In genomic region chr16:73064996-73065349, GRCh38 we compare ENCODE assay signal across 13 cellular contexts. TPM values are rescaled to one million over a fixed set of nuclear protein-coding genes. Genes with fewer than 3 reads are reported as not detected.
DNase-seq lines count a peak whose midpoint lies in the region; ATAC-seq and TF ChIP-seq lines count a peak whose summit lies in the region.
"Had no signal": no experiment of that assay in that cellular context is flagged by ENCODE, and none has a peak within 500 bp of the region (broad histone marks: within the 10 kb centered on the region; RNA-seq: fewer than 3 reads in every experiment).

No MANE protein-coding gene starts in this region.

- no peak overlapping the region for H3K4ac ChIP-seq in trophoblast cell (ENCODE audit: low read depth, low read length)

- H3K27ac ChIP-seq in adrenal gland (peak overlapping the region; percentile 79 to 90 (median 86)), right atrium auricular region (peak overlapping the region; percentile 81 to 90), trophoblast cell (ENCODE audit: low read depth, low read length) (no peak overlapping the region), SJCRH30 (no peak overlapping the region)
- H3K27ac ChIP-seq: WERI-Rb-1 had no signal

- H3K9me3 ChIP-seq in adrenal gland (replicated peaks in 1 of 3) (no peaks in the 10 kb centered on the region), right atrium auricular region (no peaks in the 10 kb centered on the region), trophoblast cell (ENCODE audit: insufficient read depth, low read depth, low read length) (peaks cover 2% of the 10 kb centered on the region), SJCRH30 (replicated peaks) (no peaks in the 10 kb centered on the region)
- H3K9me3 ChIP-seq: stomach had no signal

- peak overlapping the region; percentile 17 for H3K4me2 ChIP-seq in trophoblast cell (ENCODE audit: low read length)

- H2BK120ac ChIP-seq in trophoblast cell (ENCODE audit: insufficient read depth, low read length, poor library complexity), result no peak overlapping the region

- H3K4me1 ChIP-seq in adrenal gland (replicated peaks in 1 of 2), result peaks cover 24 to 53% of the 10 kb centered on the region in 2 donors
- peaks cover 0 to 78% of the 10 kb centered on the region in 2 donors for H3K4me1 ChIP-seq in right atrium auricular region
- H3K4me1 ChIP-seq in trophoblast cell (ENCODE audit: control insufficient read depth in 1 of 2, insufficient read depth in 2 of 2, low read length in 2 of 2), result peaks cover 40 to 46% of the 10 kb centered on the region in 2 experiments
- peaks cover 19% of the 10 kb centered on the region for H3K4me1 ChIP-seq in SJCRH30

- H3K27me3 ChIP-seq in adrenal gland, result no peaks in the 10 kb centered on the region
- H3K27me3 ChIP-seq in right atrium auricular region, result peaks cover 8 to 24% of the 10 kb centered on the region in 2 donors
- H3K27me3 ChIP-seq in trophoblast cell (ENCODE audit: insufficient read depth, low read length), result peaks cover 46% of the 10 kb centered on the region
- no peaks in the 10 kb centered on the region for H3K27me3 ChIP-seq in SJCRH30

- DNase-seq in AG10803 (ENCODE audit: low read depth) (no peak), adrenal gland (peak in 2 of 7 donors; percentile 33 to 54), right atrium auricular region (ENCODE audit: low spot score) (no peak), trophoblast cell (no peak), SJCRH30 (no peak), NOMO-1 treated with dmso at 0.1 percent for 144 hours (lab: John Stamatoyannopoulos, UW; ENCODE audit: unreplicated experiment) (no peak)
- DNase-seq in NK-92 treated with Interleukin-12 subunit alpha and Interleukin-12 subunit beta, amount 100 ng/mL, for 24 hours (lab: John Stamatoyannopoulos, UW), result no peak
- DNase-seq: activated T-cell treated with anti-CD3 and anti-CD28 coated beads, Interleukin-2, amount 50 U/mL, for 72 hours; CD4-positive, CD25-positive, alpha-beta regulatory T cell; cerebellar nuclear complex; stomach; WERI-Rb-1 had no signal

- no peak overlapping the region for H2BK12ac ChIP-seq in trophoblast cell (ENCODE audit: low read length)

- no peak overlapping the region for H4K12ac ChIP-seq in trophoblast cell (ENCODE audit: low read depth, low read length)

- no peak for ATAC-seq in HG02870 (IDR thresholded peaks at IDR 0.05; ENCODE audit: unreplicated experiment)
- ATAC-seq: activated T-cell treated with anti-CD3 and anti-CD28 coated beads, Interleukin-2, amount 50 U/mL, for 72 hours had no signal

- H3K36me3 ChIP-seq in adrenal gland (replicated peaks in 1 of 2) (no peaks in the 10 kb centered on the region), right atrium auricular region (no peaks in the 10 kb centered on the region), trophoblast cell (ENCODE audit: control insufficient read depth in 1 of 2, insufficient read depth in 2 of 2, low read length in 2 of 2) (no peaks in the 10 kb centered on the region), SJCRH30 (no peaks in the 10 kb centered on the region)
- H3K36me3 ChIP-seq: stomach, WERI-Rb-1 had no signal

- intact Hi-C loops in adrenal gland (cut with DNase I), result loop anchor here (10.0 kb wide), 1 partner anchor 110 kb away; no protein-coding TSS in a partner anchor

- H2AFZ ChIP-seq in trophoblast cell (ENCODE audit: insufficient read depth, low read length, poor library complexity), result no peak overlapping the region

- H3K4me3 ChIP-seq in AG10803 (ENCODE audit: low read length) (peak overlapping the region; percentile 49), adrenal gland (peak overlapping the region in 3 of 4 donors; percentile 5 to 52 (median 12)), right atrium auricular region (peak overlapping the region; percentile 21 to 31), trophoblast cell (ENCODE audit: low read depth, low read length) (no peak overlapping the region), SJCRH30 (no peak overlapping the region)

- H3K14ac ChIP-seq in trophoblast cell (ENCODE audit: low read length), result no peak overlapping the region

- H4K8ac ChIP-seq in trophoblast cell (ENCODE audit: low read depth, low read length), result no peak overlapping the region

- TF ChIP-seq CTCF in AG10803 (conservative IDR thresholded peaks at IDR 0.05; ENCODE audit: low read length), result no peak
- TF ChIP-seq CTCF in adrenal gland (IDR thresholded peaks at IDR 0.05), result no peak
- no peak for TF ChIP-seq CTCF in right atrium auricular region (IDR thresholded peaks at IDR 0.05)

- H3K79me2 ChIP-seq in trophoblast cell (ENCODE audit: control insufficient read depth, insufficient read depth, low read length, poor library complexity), result peaks cover 3% of the 10 kb centered on the region

- no peak overlapping the region for H3K18ac ChIP-seq in trophoblast cell (ENCODE audit: low read length)

- peaks cover 14% of the 10 kb centered on the region for H3K79me1 ChIP-seq in trophoblast cell (ENCODE audit: low read length)

- H3K9ac ChIP-seq in trophoblast cell (ENCODE audit: low read length), result no peak overlapping the region

- H2AK5ac ChIP-seq in trophoblast cell (ENCODE audit: low read length), result no peak overlapping the region

- WGBS in adrenal gland, 4 donors, result 29 to 39% (median 32%) methylated on average over 17 to 20 of the region's 20 CpGs
- WGBS in trophoblast cell (ENCODE audit: extremely low coverage, insufficient coverage, insufficient read length), result no CpG with 5 or more reads among the region's 20 CpGs

- no peak for TF ChIP-seq POLR2A in adrenal gland (IDR thresholded peaks at IDR 0.05)

- H4K91ac ChIP-seq in trophoblast cell (ENCODE audit: low read depth, low read length), result no peak overlapping the region

- no peak overlapping the region for H2BK5ac ChIP-seq in trophoblast cell (ENCODE audit: low read depth, low read length, poor library complexity)

- no peak overlapping the region for H3K23ac ChIP-seq in trophoblast cell (ENCODE audit: low read length)

RNA-seq across cellular contexts. Expression of gene ZFHX3, which starts 17.0 kb away (rescaled TPM):
- total RNA-seq in adrenal gland, result 10 to 100 TPM; 16.8 to 31.6 (median 21.7) TPM
- polyA plus RNA-seq in adrenal gland, result 10 to 100 TPM in 1 of 3 donors, 1 to 10 TPM in 2; 2.4 to 11.2 (median 9.4) TPM
- total RNA-seq in right atrium auricular region, result 10 to 100 TPM in 1 of 2 donors, 1 to 10 TPM in 1; 9.2 to 18.9 TPM
- 36.4 and 36.5 TPM in 2 replicates for polyA plus RNA-seq in trophoblast cell (2013)
- total RNA-seq in SJCRH30 (2014; rRNA removed; shearing (Covaris generic)), result 4.4 and 5.1 TPM in 2 replicates

Comparison
In these comparisons a context has a peak if more than half of its experiments do, and no peak if none do; other contexts are left out.
1. H3K4me3 ChIP-seq: peak in AG10803 (single experiment), adrenal gland (3 of 4) and right atrium auricular region (2 of 2); none in trophoblast cell (single experiment) and SJCRH30 (single experiment).
2. H3K27ac ChIP-seq: peak in adrenal gland (5 of 5) and right atrium auricular region (2 of 2); none in trophoblast cell (single experiment) and SJCRH30 (single experiment).